ENCODE assay signal across 29 cellular contexts in the genomic region with DNA sequence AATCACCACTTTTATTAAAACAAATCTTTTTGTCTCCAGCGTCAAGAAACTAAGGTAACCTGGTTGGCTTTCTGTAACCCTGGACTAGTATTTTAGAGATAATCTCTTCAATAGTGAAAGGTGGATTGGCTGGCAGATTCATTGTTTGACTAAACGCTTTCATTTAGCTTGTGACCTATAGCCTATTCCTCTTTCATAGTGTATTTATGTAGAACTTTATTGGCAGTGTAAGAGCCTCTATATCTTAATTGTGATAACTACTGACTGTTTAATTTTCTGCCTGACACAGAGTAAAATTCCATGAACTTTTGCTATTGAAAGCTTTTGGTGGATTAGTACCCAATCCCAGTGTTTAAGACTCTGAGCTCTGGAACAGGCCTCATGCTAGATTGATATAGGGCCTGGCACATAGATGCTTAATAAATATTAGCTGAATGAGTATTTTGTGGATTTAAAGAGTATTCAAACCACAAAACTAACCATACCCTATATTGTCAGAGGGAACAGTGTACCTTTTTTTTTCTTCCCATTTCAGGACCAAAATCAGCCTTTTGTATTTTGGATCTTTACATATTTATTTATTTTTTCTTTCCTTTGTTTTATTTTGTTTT.
"Had no signal": no experiment of that assay in that cellular context is flagged by ENCODE, and none has a peak within 500 bp of the region (broad histone marks: within the 10 kb centered on the region; RNA-seq: fewer than 3 reads in every experiment).

No MANE protein-coding gene starts in this region.

- H3K9ac ChIP-seq: neural progenitor cell had no signal

- H3K4me1 Mint-ChIP-seq: immature natural killer cell; stimulated activated memory B cell treated with anti-CD40 and anti-IgM and Interleukin-4, amounts not matched to agents 10 μg/mL and 1 μg/mL and 100 μg/mL, for 72 hours had no signal

- H3K9me3 ChIP-seq: esophagus squamous epithelium, psoas muscle, sigmoid colon, spleen, thoracic aorta, tibial nerve, upper lobe of left lung had no signal

- H3K4me3 Mint-ChIP-seq: effector memory CD8-positive, alpha-beta T cell; immature natural killer cell; mesothelial cell of epicardium; naive thymus-derived CD4-positive, alpha-beta T cell; nephron; neural progenitor cell; stimulated activated memory B cell treated with anti-CD40 and anti-IgM and Interleukin-4, amounts not matched to agents 10 μg/mL and 1 μg/mL and 100 μg/mL, for 72 hours had no signal

- H3K36me3 ChIP-seq: esophagus squamous epithelium, neural progenitor cell, sigmoid colon, spleen, thoracic aorta, tibial nerve, upper lobe of left lung had no signal

- H3K27me3 ChIP-seq: esophagus squamous epithelium, neural progenitor cell, sigmoid colon, spleen, tibial nerve, upper lobe of left lung had no signal

- H2AFZ ChIP-seq: neural progenitor cell had no signal

- H3K27me3 Mint-ChIP-seq: naive thymus-derived CD4-positive, alpha-beta T cell; stimulated activated memory B cell treated with anti-CD40 and anti-IgM and Interleukin-4, amounts not matched to agents 10 μg/mL and 1 μg/mL and 100 μg/mL, for 72 hours had no signal

- H3K4me2 ChIP-seq: neural progenitor cell had no signal

- H3K4me1 ChIP-seq: neural progenitor cell, psoas muscle, spleen, tibial nerve, upper lobe of left lung had no signal

- H3K9me3 Mint-ChIP-seq: effector memory CD8-positive, alpha-beta T cell; immature natural killer cell; mesothelial cell of epicardium; nephron; stimulated activated memory B cell treated with anti-CD40 and anti-IgM and Interleukin-4, amounts not matched to agents 10 μg/mL and 1 μg/mL and 100 μg/mL, for 72 hours had no signal

- H3K27ac Mint-ChIP-seq: effector memory CD8-positive, alpha-beta T cell; immature natural killer cell; mesothelial cell of epicardium; nephron; neural progenitor cell; stimulated activated memory B cell treated with anti-CD40 and anti-IgM and Interleukin-4, amounts not matched to agents 10 μg/mL and 1 μg/mL and 100 μg/mL, for 72 hours had no signal

- FAIRE-seq: endometrium, urothelium cell line had no signal

- ATAC-seq: effector memory CD8-positive, alpha-beta T cell; naive thymus-derived CD4-positive, alpha-beta T cell; psoas muscle; stimulated activated memory B cell treated with anti-CD40 and anti-IgM and Interleukin-4, amounts not matched to agents 10 μg/mL and 1 μg/mL and 100 μg/mL, for 72 hours; stimulated activated naive CD8-positive, alpha-beta T cell treated with anti-CD3 and anti-CD28 coated beads, Interleukin-15, Interleukin-2, amounts not matched to agents 100 U/mL and 50 U/mL, for 24 hours had no signal

- DNase-seq: dermis blood vessel endothelial cell; effector memory CD8-positive, alpha-beta T cell; erythroblast; esophagus squamous epithelium; foreskin melanocyte; glutamatergic neuron; hypothalamus; immature natural killer cell; islet precursor cell; kidney glomerular epithelial cell; mesenchymal stem cell; naive thymus-derived CD4-positive, alpha-beta T cell; psoas muscle; right cardiac atrium; sigmoid colon; spleen; stimulated activated CD4-positive, alpha-beta T cell treated with anti-CD3 and anti-CD28 coated beads, Interleukin-4, amount 100 ng/mL, for 4 hours; stimulated activated naive CD8-positive, alpha-beta T cell treated with anti-CD3 and anti-CD28 coated beads, Interleukin-15, Interleukin-2, amounts not matched to agents 100 U/mL and 50 U/mL, for 24 hours; upper lobe of left lung had no signal

- H3K36me3 Mint-ChIP-seq: immature natural killer cell; mesothelial cell of epicardium; stimulated activated memory B cell treated with anti-CD40 and anti-IgM and Interleukin-4, amounts not matched to agents 10 μg/mL and 1 μg/mL and 100 μg/mL, for 72 hours had no signal

- H3K27ac ChIP-seq: coronary artery, esophagus squamous epithelium, neural progenitor cell, psoas muscle, sigmoid colon, spleen, thoracic aorta, tibial nerve, upper lobe of left lung had no signal

- H3K4me3 ChIP-seq: coronary artery, esophagus squamous epithelium, lung, neural progenitor cell, psoas muscle, sigmoid colon, spleen, thoracic aorta, tibial nerve, upper lobe of left lung had no signal
